In the genomic region with DNA sequence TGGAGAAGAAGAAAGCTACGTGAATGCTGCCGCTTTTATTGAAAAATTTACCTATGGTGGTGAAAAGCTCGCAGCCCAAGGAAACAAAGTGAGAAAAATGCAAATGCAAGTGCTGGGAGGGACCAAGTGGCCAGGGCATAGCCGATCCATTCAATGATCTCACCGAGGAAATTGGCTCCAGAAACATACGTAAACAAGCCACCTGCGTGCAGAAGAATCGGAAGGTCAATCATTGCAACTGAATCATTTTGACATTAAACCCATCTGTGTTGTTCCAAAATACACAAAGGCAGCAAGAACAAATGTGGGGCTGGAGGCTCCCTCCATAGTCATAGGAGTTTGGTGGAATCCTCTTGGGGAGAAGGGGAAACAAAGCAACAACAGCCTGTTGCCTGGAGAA, we compare ENCODE assay signal across 35 cellular contexts. TPM values are rescaled to one million over a fixed set of nuclear protein-coding genes. Genes with fewer than 3 reads are reported as not detected.
"Had no signal": no experiment of that assay in that cellular context is flagged by ENCODE, and none has a peak within 500 bp of the region (broad histone marks: within the 10 kb centered on the region; RNA-seq: fewer than 3 reads in every experiment).

No MANE protein-coding gene starts in this region.

- H3K4me3 ChIP-seq: adrenal gland, body of pancreas, esophagus muscularis mucosa, gastrocnemius medialis, heart left ventricle had no signal

- H3K4me3 Mint-ChIP-seq: activated CD4-positive, alpha-beta memory T cell treated with anti-CD3 and anti-CD28 coated beads for 36 hours; activated CD4-positive, alpha-beta T cell treated with anti-CD3 and anti-CD28 coated beads for 36 hours; activated CD4-positive, alpha-beta T cell treated with anti-CD3 and anti-CD28 coated beads, Interleukin-2, amount 10 ng/mL, durations not matched to agents 24 days and 14 days; activated CD8-positive, alpha-beta memory T cell treated with anti-CD3 and anti-CD28 coated beads, Interleukin-2, amount 10 ng/mL, durations not matched to agents 7 days and 5 days; activated CD8-positive, alpha-beta T cell treated with anti-CD3 and anti-CD28 coated beads, Interleukin-2, amount 10 ng/mL, durations not matched to agents 7 days and 5 days; activated naive CD4-positive, alpha-beta T cell treated with anti-CD3 and anti-CD28 coated beads for 36 hours; activated naive CD4-positive, alpha-beta T cell treated with anti-CD3 and anti-CD28 coated beads, Interleukin-2, amount 50 U/mL, for 24 hours; activated naive CD8-positive, alpha-beta T cell treated with anti-CD3 and anti-CD28 coated beads for 36 hours; activated naive CD8-positive, alpha-beta T cell treated with anti-CD3 and anti-CD28 coated beads, Interleukin-2, amount 50 U/mL, for 24 hours; activated T-helper 1 cell treated with anti-CD3 and anti-CD28 coated beads, Interleukin-12 subunit alpha, Interleukin-12 subunit beta, Interleukin-2, Interleukin-4 antibody, amounts not matched to agents 30 ng/mL and 10 ng/mL and 1 ng/mL, durations not matched to agents 14 hours and 24 hours and 36 hours; effector memory CD8-positive, alpha-beta T cell had no signal

- ATAC-seq: activated CD4-positive, alpha-beta T cell treated with anti-CD3 and anti-CD28 coated beads for 36 hours; activated CD8-positive, alpha-beta memory T cell treated with anti-CD3 and anti-CD28 coated beads, Interleukin-2, amount 10 ng/mL, durations not matched to agents 7 days and 5 days; activated CD8-positive, alpha-beta T cell treated with anti-CD3 and anti-CD28 coated beads, Interleukin-2, amount 10 ng/mL, durations not matched to agents 7 days and 5 days; activated naive CD8-positive, alpha-beta T cell treated with anti-CD3 and anti-CD28 coated beads, Interleukin-2, amount 50 U/mL, for 24 hours; body of pancreas; effector memory CD8-positive, alpha-beta T cell; foreskin keratinocyte; gastrocnemius medialis; heart left ventricle had no signal

- H3K4me1 ChIP-seq: adrenal gland, esophagus muscularis mucosa, foreskin keratinocyte, gastrocnemius medialis, heart left ventricle had no signal

- H3K27ac Mint-ChIP-seq: activated CD4-positive, alpha-beta memory T cell treated with anti-CD3 and anti-CD28 coated beads for 36 hours; activated CD4-positive, alpha-beta T cell treated with anti-CD3 and anti-CD28 coated beads for 36 hours; activated CD4-positive, alpha-beta T cell treated with anti-CD3 and anti-CD28 coated beads, Interleukin-2, amount 10 ng/mL, durations not matched to agents 24 days and 14 days; activated CD8-positive, alpha-beta memory T cell treated with anti-CD3 and anti-CD28 coated beads, Interleukin-2, amount 10 ng/mL, durations not matched to agents 7 days and 5 days; activated CD8-positive, alpha-beta T cell treated with anti-CD3 and anti-CD28 coated beads, Interleukin-2, amount 10 ng/mL, durations not matched to agents 7 days and 5 days; activated naive CD4-positive, alpha-beta T cell treated with anti-CD3 and anti-CD28 coated beads for 36 hours; activated naive CD4-positive, alpha-beta T cell treated with anti-CD3 and anti-CD28 coated beads, Interleukin-2, amount 50 U/mL, for 24 hours; activated naive CD8-positive, alpha-beta T cell treated with anti-CD3 and anti-CD28 coated beads for 36 hours; activated naive CD8-positive, alpha-beta T cell treated with anti-CD3 and anti-CD28 coated beads, Interleukin-2, amount 50 U/mL, for 24 hours; activated T-helper 1 cell treated with anti-CD3 and anti-CD28 coated beads, Interleukin-12 subunit alpha, Interleukin-12 subunit beta, Interleukin-2, Interleukin-4 antibody, amounts not matched to agents 30 ng/mL and 10 ng/mL and 1 ng/mL, durations not matched to agents 14 hours and 24 hours and 36 hours; activated T-helper 2 cell treated with anti-CD3 and anti-CD28 coated beads, Interferon-gamma antibody, Interleukin-2, Interleukin-4, amounts not matched to agents 10 μg/mL and 5 μg/mL and 100 μg/mL, durations not matched to agents 14 hours and 24 hours and 36 hours; effector memory CD8-positive, alpha-beta T cell had no signal

- FAIRE-seq: colon had no signal

- H3K4me1 Mint-ChIP-seq: activated CD4-positive, alpha-beta T cell treated with anti-CD3 and anti-CD28 coated beads for 36 hours; activated CD4-positive, alpha-beta T cell treated with anti-CD3 and anti-CD28 coated beads, Interleukin-2, amount 10 ng/mL, durations not matched to agents 24 days and 14 days; activated CD8-positive, alpha-beta memory T cell treated with anti-CD3 and anti-CD28 coated beads, Interleukin-2, amount 10 ng/mL, durations not matched to agents 7 days and 5 days; activated naive CD4-positive, alpha-beta T cell treated with anti-CD3 and anti-CD28 coated beads, Interleukin-2, amount 50 U/mL, for 24 hours; activated naive CD8-positive, alpha-beta T cell treated with anti-CD3 and anti-CD28 coated beads for 36 hours; activated naive CD8-positive, alpha-beta T cell treated with anti-CD3 and anti-CD28 coated beads, Interleukin-2, amount 50 U/mL, for 24 hours had no signal

- H3K36me3 Mint-ChIP-seq: activated CD4-positive, alpha-beta memory T cell treated with anti-CD3 and anti-CD28 coated beads for 36 hours; activated CD8-positive, alpha-beta memory T cell treated with anti-CD3 and anti-CD28 coated beads, Interleukin-2, amount 10 ng/mL, durations not matched to agents 7 days and 5 days; activated naive CD4-positive, alpha-beta T cell treated with anti-CD3 and anti-CD28 coated beads, Interleukin-2, amount 50 U/mL, for 24 hours; activated naive CD8-positive, alpha-beta T cell treated with anti-CD3 and anti-CD28 coated beads for 36 hours had no signal

- H3K9me3 Mint-ChIP-seq: activated CD4-positive, alpha-beta memory T cell treated with anti-CD3 and anti-CD28 coated beads for 36 hours; activated CD4-positive, alpha-beta T cell treated with anti-CD3 and anti-CD28 coated beads, Interleukin-2, amount 10 ng/mL, durations not matched to agents 24 days and 14 days; activated naive CD4-positive, alpha-beta T cell treated with anti-CD3 and anti-CD28 coated beads for 36 hours; activated naive CD4-positive, alpha-beta T cell treated with anti-CD3 and anti-CD28 coated beads, Interleukin-2, amount 50 U/mL, for 24 hours; activated naive CD8-positive, alpha-beta T cell treated with anti-CD3 and anti-CD28 coated beads for 36 hours; activated naive CD8-positive, alpha-beta T cell treated with anti-CD3 and anti-CD28 coated beads, Interleukin-2, amount 50 U/mL, for 24 hours; activated T-helper 1 cell treated with anti-CD3 and anti-CD28 coated beads, Interleukin-12 subunit alpha, Interleukin-12 subunit beta, Interleukin-2, Interleukin-4 antibody, amounts not matched to agents 30 ng/mL and 10 ng/mL and 1 ng/mL, durations not matched to agents 14 hours and 24 hours and 36 hours; activated T-helper 2 cell treated with anti-CD3 and anti-CD28 coated beads, Interferon-gamma antibody, Interleukin-2, Interleukin-4, amounts not matched to agents 10 μg/mL and 5 μg/mL and 100 μg/mL, durations not matched to agents 14 hours and 24 hours and 36 hours; effector memory CD8-positive, alpha-beta T cell had no signal

- DNase-seq: activated CD4-positive, alpha-beta memory T cell treated with anti-CD3 and anti-CD28 coated beads for 36 hours; activated CD4-positive, alpha-beta T cell treated with anti-CD3 and anti-CD28 coated beads for 36 hours; activated CD4-positive, CD25-positive, alpha-beta regulatory T cell; activated CD4-positive, CD25-positive, alpha-beta regulatory T cell treated with anti-CD3 and anti-CD28 coated beads, Interleukin-2, amount 50 U/mL, for 72 hours; activated CD8-positive, alpha-beta memory T cell treated with anti-CD3 and anti-CD28 coated beads, Interleukin-2, amount 10 ng/mL, durations not matched to agents 7 days and 5 days; activated CD8-positive, alpha-beta memory T cell treated with anti-CD3 and anti-CD28 coated beads, Interleukin-2, amount 50 U/mL, for 4 hours; activated CD8-positive, alpha-beta T cell treated with anti-CD3 and anti-CD28 coated beads, Interleukin-2, amount 10 ng/mL, durations not matched to agents 7 days and 5 days; activated effector memory CD4-positive, alpha-beta T cell treated with anti-CD3 and anti-CD28 coated beads, Interleukin-2, amount 50 U/mL, for 16 hours; activated naive CD4-positive, alpha-beta T cell treated with anti-CD3 and anti-CD28 coated beads for 36 hours; activated naive CD8-positive, alpha-beta T cell treated with anti-CD3 and anti-CD28 coated beads for 36 hours; activated naive CD8-positive, alpha-beta T cell treated with anti-CD3 and anti-CD28 coated beads, Interleukin-2, amount 50 U/mL, for 24 hours; activated T-cell treated with anti-CD3 and anti-CD28 coated beads, Interleukin-2, amount 50 U/mL, for 1 hour; activated T-cell treated with anti-CD3 and anti-CD28 coated beads, Interleukin-2, amount 50 U/mL, for 48 hours; adrenal gland; amygdala; aorta; body of pancreas; caudate nucleus; cortex of kidney; dermis blood vessel endothelial cell; effector CD4-positive, alpha-beta T cell; effector memory CD8-positive, alpha-beta T cell; erythroblast; foreskin keratinocyte; gastrocnemius medialis; glutamatergic neuron; heart left ventricle; T-helper 2 cell had no signal

- H3K27ac ChIP-seq: adrenal gland, body of pancreas, esophagus muscularis mucosa, foreskin keratinocyte, gastrocnemius medialis, heart left ventricle had no signal

- H3K9me3 ChIP-seq: adrenal gland, body of pancreas, esophagus muscularis mucosa, gastrocnemius medialis, heart left ventricle had no signal

- H3K27me3 ChIP-seq: body of pancreas, esophagus muscularis mucosa, foreskin keratinocyte, gastrocnemius medialis, heart left ventricle had no signal

- H3K36me3 ChIP-seq: adrenal gland, esophagus muscularis mucosa, gastrocnemius medialis, heart left ventricle had no signal

RNA-seq across cellular contexts. Expression of a gene that starts 51.5 kb away (rescaled TPM):
- total RNA-seq: activated CD4-positive, alpha-beta memory T cell treated with anti-CD3 and anti-CD28 coated beads for 36 hours; activated CD4-positive, alpha-beta T cell treated with anti-CD3 and anti-CD28 coated beads for 36 hours; activated CD4-positive, alpha-beta T cell treated with anti-CD3 and anti-CD28 coated beads, Interleukin-2, amount 10 ng/mL, durations not matched to agents 24 days and 14 days; activated CD8-positive, alpha-beta memory T cell treated with anti-CD3 and anti-CD28 coated beads, Interleukin-2, amount 10 ng/mL, durations not matched to agents 7 days and 5 days; activated CD8-positive, alpha-beta T cell treated with anti-CD3 and anti-CD28 coated beads, Interleukin-2, amount 10 ng/mL, durations not matched to agents 7 days and 5 days; activated naive CD4-positive, alpha-beta T cell treated with anti-CD3 and anti-CD28 coated beads for 36 hours; activated naive CD8-positive, alpha-beta T cell treated with anti-CD3 and anti-CD28 coated beads for 36 hours; activated T-helper 1 cell treated with anti-CD3 and anti-CD28 coated beads, Interleukin-12 subunit alpha, Interleukin-12 subunit beta, Interleukin-2, Interleukin-4 antibody, amounts not matched to agents 30 ng/mL and 10 ng/mL and 1 ng/mL, durations not matched to agents 14 hours and 24 hours and 36 hours; activated T-helper 2 cell treated with anti-CD3 and anti-CD28 coated beads, Interferon-gamma antibody, Interleukin-2, Interleukin-4, amounts not matched to agents 10 μg/mL and 5 μg/mL and 100 μg/mL, durations not matched to agents 14 hours and 24 hours and 36 hours; aorta; chondrocyte; dermis blood vessel endothelial cell; foreskin keratinocyte; heart left ventricle had no signal
- polyA plus RNA-seq: aorta, foreskin keratinocyte, heart left ventricle had no signal
